1 cellular context compared by ENCODE assay signal in the genomic region with DNA sequence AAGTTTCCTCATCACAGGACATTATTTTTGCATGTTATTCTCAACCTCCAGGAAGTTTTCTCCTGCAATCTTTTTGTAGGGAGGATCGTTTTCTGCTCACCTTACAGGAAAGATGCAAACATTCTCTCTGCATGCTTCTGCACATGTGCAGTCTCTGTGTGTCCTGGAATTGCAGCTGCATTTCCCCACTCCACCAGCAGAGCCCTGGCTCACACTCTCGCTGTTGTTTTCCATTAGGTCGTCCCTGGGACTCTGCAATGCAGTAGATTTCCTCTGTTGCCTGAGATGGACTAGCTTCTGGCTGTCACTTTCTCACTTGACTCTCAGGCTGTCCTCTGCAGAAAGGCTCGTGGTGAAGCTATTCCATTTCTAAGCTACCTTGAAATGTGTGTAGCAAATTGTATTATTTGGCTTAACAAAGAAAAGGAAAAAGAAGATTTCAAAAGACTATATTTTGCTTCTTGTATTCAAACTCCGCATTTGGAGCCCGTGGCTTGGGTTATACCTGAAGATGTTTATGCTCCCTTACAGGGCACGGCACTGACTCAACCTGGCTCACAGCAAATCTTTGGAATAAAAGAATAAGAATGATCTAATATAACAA.
TF ChIP-seq lines count a peak whose summit lies in the region.

No MANE protein-coding gene starts in this region.

TF ChIP-seq in GM23338, 12 proteins besides CTCF, POLR2A, EP300 and RAD21 (continued from another document):
- TF ChIP-seq, protein P1, sequence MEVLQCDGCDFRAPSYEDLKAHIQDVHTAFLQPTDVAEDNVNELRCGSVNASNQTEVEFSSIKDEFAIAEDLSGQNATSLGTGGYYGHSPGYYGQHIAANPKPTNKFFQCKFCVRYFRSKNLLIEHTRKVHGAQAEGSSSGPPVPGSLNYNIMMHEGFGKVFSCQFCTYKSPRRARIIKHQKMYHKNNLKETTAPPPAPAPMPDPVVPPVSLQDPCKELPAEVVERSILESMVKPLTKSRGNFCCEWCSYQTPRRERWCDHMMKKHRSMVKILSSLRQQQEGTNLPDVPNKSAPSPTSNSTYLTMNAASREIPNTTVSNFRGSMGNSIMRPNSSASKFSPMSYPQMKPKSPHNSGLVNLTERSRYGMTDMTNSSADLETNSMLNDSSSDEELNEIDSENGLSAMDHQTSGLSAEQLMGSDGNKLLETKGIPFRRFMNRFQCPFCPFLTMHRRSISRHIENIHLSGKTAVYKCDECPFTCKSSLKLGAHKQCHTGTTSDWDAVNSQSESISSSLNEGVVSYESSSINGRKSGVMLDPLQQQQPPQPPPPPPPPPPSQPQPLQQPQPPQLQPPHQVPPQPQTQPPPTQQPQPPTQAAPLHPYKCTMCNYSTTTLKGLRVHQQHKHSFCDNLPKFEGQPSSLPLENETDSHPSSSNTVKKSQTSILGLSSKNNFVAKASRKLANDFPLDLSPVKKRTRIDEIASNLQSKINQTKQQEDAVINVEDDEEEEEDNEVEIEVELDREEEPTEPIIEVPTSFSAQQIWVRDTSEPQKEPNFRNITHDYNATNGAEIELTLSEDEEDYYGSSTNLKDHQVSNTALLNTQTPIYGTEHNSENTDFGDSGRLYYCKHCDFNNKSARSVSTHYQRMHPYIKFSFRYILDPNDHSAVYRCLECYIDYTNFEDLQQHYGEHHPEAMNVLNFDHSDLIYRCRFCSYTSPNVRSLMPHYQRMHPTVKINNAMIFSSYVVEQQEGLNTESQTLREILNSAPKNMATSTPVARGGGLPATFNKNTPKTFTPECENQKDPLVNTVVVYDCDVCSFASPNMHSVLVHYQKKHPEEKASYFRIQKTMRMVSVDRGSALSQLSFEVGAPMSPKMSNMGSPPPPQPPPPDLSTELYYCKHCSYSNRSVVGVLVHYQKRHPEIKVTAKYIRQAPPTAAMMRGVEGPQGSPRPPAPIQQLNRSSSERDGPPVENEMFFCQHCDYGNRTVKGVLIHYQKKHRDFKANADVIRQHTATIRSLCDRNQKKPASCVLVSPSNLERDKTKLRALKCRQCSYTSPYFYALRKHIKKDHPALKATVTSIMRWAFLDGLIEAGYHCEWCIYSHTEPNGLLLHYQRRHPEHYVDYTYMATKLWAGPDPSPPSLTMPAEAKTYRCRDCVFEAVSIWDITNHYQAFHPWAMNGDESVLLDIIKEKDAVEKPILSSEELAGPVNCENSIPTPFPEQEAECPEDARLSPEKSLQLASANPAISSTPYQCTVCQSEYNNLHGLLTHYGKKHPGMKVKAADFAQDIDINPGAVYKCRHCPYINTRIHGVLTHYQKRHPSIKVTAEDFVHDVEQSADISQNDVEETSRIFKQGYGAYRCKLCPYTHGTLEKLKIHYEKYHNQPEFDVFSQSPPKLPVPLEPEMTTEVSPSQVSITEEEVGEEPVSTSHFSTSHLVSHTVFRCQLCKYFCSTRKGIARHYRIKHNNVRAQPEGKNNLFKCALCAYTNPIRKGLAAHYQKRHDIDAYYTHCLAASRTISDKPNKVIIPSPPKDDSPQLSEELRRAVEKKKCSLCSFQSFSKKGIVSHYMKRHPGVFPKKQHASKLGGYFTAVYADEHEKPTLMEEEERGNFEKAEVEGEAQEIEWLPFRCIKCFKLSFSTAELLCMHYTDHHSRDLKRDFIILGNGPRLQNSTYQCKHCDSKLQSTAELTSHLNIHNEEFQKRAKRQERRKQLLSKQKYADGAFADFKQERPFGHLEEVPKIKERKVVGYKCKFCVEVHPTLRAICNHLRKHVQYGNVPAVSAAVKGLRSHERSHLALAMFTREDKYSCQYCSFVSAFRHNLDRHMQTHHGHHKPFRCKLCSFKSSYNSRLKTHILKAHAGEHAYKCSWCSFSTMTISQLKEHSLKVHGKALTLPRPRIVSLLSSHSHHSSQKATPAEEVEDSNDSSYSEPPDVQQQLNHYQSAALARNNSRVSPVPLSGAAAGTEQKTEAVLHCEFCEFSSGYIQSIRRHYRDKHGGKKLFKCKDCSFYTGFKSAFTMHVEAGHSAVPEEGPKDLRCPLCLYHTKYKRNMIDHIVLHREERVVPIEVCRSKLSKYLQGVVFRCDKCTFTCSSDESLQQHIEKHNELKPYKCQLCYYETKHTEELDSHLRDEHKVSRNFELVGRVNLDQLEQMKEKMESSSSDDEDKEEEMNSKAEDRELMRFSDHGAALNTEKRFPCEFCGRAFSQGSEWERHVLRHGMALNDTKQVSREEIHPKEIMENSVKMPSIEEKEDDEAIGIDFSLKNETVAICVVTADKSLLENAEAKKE (CRISPR knock-in tag; IDR thresholded peaks at IDR 0.05): no peak
- TF ChIP-seq CREB1 (CRISPR knock-in tag; IDR thresholded peaks at IDR 0.05; ENCODE audit: low read depth) (no peak), EZH2 (IDR thresholded peaks at IDR 0.05; ENCODE audit: low read depth, unreplicated experiment) (no peak), JUNB (IDR thresholded peaks at IDR 0.05; ENCODE audit: unreplicated experiment) (no peak), STAT1 (IDR thresholded peaks at IDR 0.05; ENCODE audit: unreplicated experiment) (no peak), NANOG (IDR thresholded peaks at IDR 0.05; ENCODE audit: borderline replicate concordance) (no peak), EZH2phosphoT487 (IDR thresholded peaks at IDR 0.05; ENCODE audit: unreplicated experiment) (no peak)
- TF ChIP-seq, protein P2, sequence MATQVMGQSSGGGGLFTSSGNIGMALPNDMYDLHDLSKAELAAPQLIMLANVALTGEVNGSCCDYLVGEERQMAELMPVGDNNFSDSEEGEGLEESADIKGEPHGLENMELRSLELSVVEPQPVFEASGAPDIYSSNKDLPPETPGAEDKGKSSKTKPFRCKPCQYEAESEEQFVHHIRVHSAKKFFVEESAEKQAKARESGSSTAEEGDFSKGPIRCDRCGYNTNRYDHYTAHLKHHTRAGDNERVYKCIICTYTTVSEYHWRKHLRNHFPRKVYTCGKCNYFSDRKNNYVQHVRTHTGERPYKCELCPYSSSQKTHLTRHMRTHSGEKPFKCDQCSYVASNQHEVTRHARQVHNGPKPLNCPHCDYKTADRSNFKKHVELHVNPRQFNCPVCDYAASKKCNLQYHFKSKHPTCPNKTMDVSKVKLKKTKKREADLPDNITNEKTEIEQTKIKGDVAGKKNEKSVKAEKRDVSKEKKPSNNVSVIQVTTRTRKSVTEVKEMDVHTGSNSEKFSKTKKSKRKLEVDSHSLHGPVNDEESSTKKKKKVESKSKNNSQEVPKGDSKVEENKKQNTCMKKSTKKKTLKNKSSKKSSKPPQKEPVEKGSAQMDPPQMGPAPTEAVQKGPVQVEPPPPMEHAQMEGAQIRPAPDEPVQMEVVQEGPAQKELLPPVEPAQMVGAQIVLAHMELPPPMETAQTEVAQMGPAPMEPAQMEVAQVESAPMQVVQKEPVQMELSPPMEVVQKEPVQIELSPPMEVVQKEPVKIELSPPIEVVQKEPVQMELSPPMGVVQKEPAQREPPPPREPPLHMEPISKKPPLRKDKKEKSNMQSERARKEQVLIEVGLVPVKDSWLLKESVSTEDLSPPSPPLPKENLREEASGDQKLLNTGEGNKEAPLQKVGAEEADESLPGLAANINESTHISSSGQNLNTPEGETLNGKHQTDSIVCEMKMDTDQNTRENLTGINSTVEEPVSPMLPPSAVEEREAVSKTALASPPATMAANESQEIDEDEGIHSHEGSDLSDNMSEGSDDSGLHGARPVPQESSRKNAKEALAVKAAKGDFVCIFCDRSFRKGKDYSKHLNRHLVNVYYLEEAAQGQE (IDR thresholded peaks at IDR 0.05; ENCODE audit: unreplicated experiment): no peak
